In genomic region chr9:119337566-119337965, GRCh38 we compare ENCODE assay signal across 28 cellular contexts. TPM values are rescaled to one million over a fixed set of nuclear protein-coding genes. Genes with fewer than 3 reads are reported as not detected.
"Had no signal": no experiment of that assay in that cellular context is flagged by ENCODE, and none has a peak within 500 bp of the region (broad histone marks: within the 10 kb centered on the region; RNA-seq: fewer than 3 reads in every experiment).

No MANE protein-coding gene starts in this region.

- H3K4me3 ChIP-seq: ascending aorta, breast epithelium, cardiac muscle cell, coronary artery, esophagus muscularis mucosa, gastroesophageal sphincter had no signal

- H3K27me3 ChIP-seq: ascending aorta, breast epithelium, cardiac muscle cell, foreskin keratinocyte had no signal

- H3K4me1 ChIP-seq: ascending aorta, breast epithelium, esophagus muscularis mucosa, foreskin keratinocyte, gastroesophageal sphincter had no signal

- DNase-seq: activated CD4-positive, alpha-beta memory T cell treated with anti-CD3 and anti-CD28 coated beads, Interleukin-2, amount 10 ng/mL, durations not matched to agents 7 days and 5 days; activated CD4-positive, alpha-beta T cell treated with anti-CD3 and anti-CD28 coated beads for 4 hours; activated CD4-positive, alpha-beta T cell treated with anti-CD3 and anti-CD28 coated beads, Interleukin-2, amount 10 ng/mL, durations not matched to agents 7 days and 5 days; activated CD4-positive, alpha-beta T cell treated with anti-CD3 and anti-CD28 coated beads, Interleukin-2, amount 50 U/mL, for 4 hours; activated CD4-positive, CD25-positive, alpha-beta regulatory T cell; activated CD4-positive, CD25-positive, alpha-beta regulatory T cell treated with anti-CD3 and anti-CD28 coated beads, Interleukin-2, amount 50 U/mL, for 72 hours; activated CD8-positive, alpha-beta memory T cell treated with anti-CD3 and anti-CD28 coated beads, Interleukin-2, amount 50 U/mL, for 48 hours; activated gamma-delta T cell; activated naive CD4-positive, alpha-beta T cell; activated naive CD4-positive, alpha-beta T cell treated with anti-CD3 and anti-CD28 coated beads, Interleukin-2, amount 10 ng/mL, durations not matched to agents 7 days and 5 days; activated naive CD8-positive, alpha-beta T cell treated with anti-CD3 and anti-CD28 coated beads, Interleukin-2, amount 10 ng/mL, durations not matched to agents 7 days and 5 days; activated T-cell treated with anti-CD3 and anti-CD28 coated beads for 4 hours; activated T-cell treated with anti-CD3 and anti-CD28 coated beads, Interleukin-2, amount 50 U/mL, for 24 hours; activated T-cell treated with anti-CD3 and anti-CD28 coated beads, Interleukin-2, amount 50 U/mL, for 72 hours; central memory CD4-positive, alpha-beta T cell; effector CD4-positive, alpha-beta T cell; effector memory CD8-positive, alpha-beta T cell; erythroblast; foreskin keratinocyte; T-helper 1 cell; T-helper 17 cell had no signal

- H3K36me3 ChIP-seq: ascending aorta, breast epithelium, cardiac muscle cell, esophagus muscularis mucosa, gastroesophageal sphincter had no signal

- H3K27ac ChIP-seq: ascending aorta, breast epithelium, cardiac muscle cell, coronary artery, esophagus muscularis mucosa, foreskin keratinocyte, gastroesophageal sphincter had no signal

- H3K9me3 ChIP-seq: ascending aorta, breast epithelium, esophagus muscularis mucosa, gastroesophageal sphincter had no signal

RNA-seq across cellular contexts. Expression of gene BRINP1, which starts 31.7 kb away (rescaled TPM):
- total RNA-seq: activated CD4-positive, alpha-beta memory T cell treated with anti-CD3 and anti-CD28 coated beads, Interleukin-2, amount 10 ng/mL, durations not matched to agents 7 days and 5 days; activated CD4-positive, alpha-beta T cell treated with anti-CD3 and anti-CD28 coated beads, Interleukin-2, amount 10 ng/mL, durations not matched to agents 7 days and 5 days; activated naive CD4-positive, alpha-beta T cell treated with anti-CD3 and anti-CD28 coated beads, Interleukin-2, amount 50 U/mL, for 72 hours; activated naive CD8-positive, alpha-beta T cell treated with anti-CD3 and anti-CD28 coated beads, Interleukin-2, amount 10 ng/mL, durations not matched to agents 7 days and 5 days; activated T-cell treated with anti-CD3 and anti-CD28 coated beads, Interleukin-2, amount 50 U/mL, for 72 hours; ascending aorta; esophagus muscularis mucosa; T-helper 17 cell had no signal
